ENCODE assay signal across 30 cellular contexts in genomic region chr17:56074366-56074765, GRCh38.
"Had no signal": no experiment of that assay in that cellular context is flagged by ENCODE, and none has a peak within 500 bp of the region (broad histone marks: within the 10 kb centered on the region; RNA-seq: fewer than 3 reads in every experiment).

No MANE protein-coding gene starts in this region.

- H3K27me3 ChIP-seq: body of pancreas, esophagus muscularis mucosa, foreskin keratinocyte, heart right ventricle, left lung, ovary, sigmoid colon, spleen, suprapubic skin, tibial artery, upper lobe of right lung had no signal

- ATAC-seq: activated CD8-positive, alpha-beta memory T cell treated with anti-CD3 and anti-CD28 coated beads, Interleukin-2, amount 10 ng/mL, durations not matched to agents 7 days and 5 days; activated CD8-positive, alpha-beta T cell treated with anti-CD3 and anti-CD28 coated beads, Interleukin-2, amount 10 ng/mL, durations not matched to agents 7 days and 5 days; body of pancreas; foreskin keratinocyte; heart right ventricle; left lung; upper lobe of right lung; WTC11 had no signal

- H3K4me1 ChIP-seq: body of pancreas, esophagus muscularis mucosa, foreskin keratinocyte, heart right ventricle, left lung, prostate gland, sigmoid colon, spleen, suprapubic skin, tibial artery, upper lobe of right lung had no signal

- H3K9me3 ChIP-seq: body of pancreas, ovary, prostate gland, suprapubic skin, tibial artery, upper lobe of right lung had no signal

- H3K4me3 ChIP-seq: body of pancreas, esophagus muscularis mucosa, heart right ventricle, left lung, lung, ovary, prostate gland, sigmoid colon, spleen, suprapubic skin, tibial artery, upper lobe of right lung had no signal

- H3K27ac ChIP-seq: body of pancreas, esophagus muscularis mucosa, foreskin keratinocyte, heart right ventricle, left lung, ovary, prostate gland, sigmoid colon, spleen, suprapubic skin, tibial artery, upper lobe of right lung had no signal

- H3K36me3 ChIP-seq: esophagus muscularis mucosa, heart right ventricle, left lung, ovary, prostate gland, sigmoid colon, spleen, suprapubic skin, tibial artery, upper lobe of right lung had no signal

- DNase-seq: activated CD4-positive, alpha-beta T cell treated with anti-CD3 and anti-CD28 coated beads for 1 hour; activated CD4-positive, alpha-beta T cell treated with anti-CD3 and anti-CD28 coated beads, Interleukin-2, amount 10 ng/mL, durations not matched to agents 7 days and 5 days; activated CD8-positive, alpha-beta memory T cell treated with anti-CD3 and anti-CD28 coated beads, Interleukin-2, amount 10 ng/mL, durations not matched to agents 7 days and 5 days; activated CD8-positive, alpha-beta T cell treated with anti-CD3 and anti-CD28 coated beads, Interleukin-2, amount 10 ng/mL, durations not matched to agents 7 days and 5 days; activated effector memory CD4-positive, alpha-beta T cell treated with Interleukin-2 at 50 U/mL for 16 hours; activated naive CD4-positive, alpha-beta T cell treated with Interleukin-2 at 50 U/mL for 16 hours; activated T-cell treated with anti-CD3 and anti-CD28 coated beads for 4 hours; aorta; body of pancreas; dermis blood vessel endothelial cell; effector CD4-positive, alpha-beta T cell; foreskin keratinocyte; heart right ventricle; kidney glomerular epithelial cell; left lung; mesendoderm; nephron progenitor cell; ovary; retina; sigmoid colon; spleen; stimulated activated naive CD4-positive, alpha-beta T cell; T-helper 2 cell; tibial artery; upper lobe of right lung had no signal
